Comparison of ENCODE assay signal across 19 cellular contexts in the genomic region with DNA sequence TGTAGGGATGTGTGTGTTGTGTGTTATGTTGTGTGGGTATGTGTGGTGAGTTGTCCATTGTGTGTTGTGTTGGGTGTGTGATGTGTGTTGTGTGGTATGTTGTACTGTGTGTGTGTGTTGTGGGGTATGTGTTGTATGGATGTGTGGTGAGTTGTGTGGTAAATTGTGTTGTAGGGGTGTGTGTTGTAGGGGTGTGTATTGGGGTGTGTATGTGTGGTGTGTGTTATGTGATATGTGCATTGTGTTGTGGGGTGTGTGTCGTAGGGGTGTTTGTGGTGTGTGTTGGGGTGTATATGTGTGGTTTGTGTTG.
DNase-seq lines count a peak whose midpoint lies in the region; FAIRE-seq and TF ChIP-seq lines count a peak whose summit lies in the region.
"Had no signal": no experiment of that assay in that cellular context is flagged by ENCODE, and none has a peak within 500 bp of the region (broad histone marks: within the 10 kb centered on the region; RNA-seq: fewer than 3 reads in every experiment).

No MANE protein-coding gene starts in this region.

- H3K9me3 Mint-ChIP-seq in chondrocyte (ENCODE audit: low read depth), result no peaks in the 10 kb centered on the region
- H3K9me3 Mint-ChIP-seq in osteocyte (ENCODE audit: unreplicated experiment), result no peaks in the 10 kb centered on the region
- H3K9me3 Mint-ChIP-seq: activated CD4-positive, alpha-beta memory T cell treated with anti-CD3 and anti-CD28 coated beads for 36 hours; activated T-helper 1 cell treated with anti-CD3 and anti-CD28 coated beads, Interleukin-12 subunit alpha, Interleukin-12 subunit beta, Interleukin-2, Interleukin-4 antibody, amounts not matched to agents 30 ng/mL and 10 ng/mL and 1 ng/mL, durations not matched to agents 14 hours and 24 hours and 36 hours; naive thymus-derived CD4-positive, alpha-beta T cell had no signal

- H3K27ac Mint-ChIP-seq in chondrocyte (ENCODE audit: unreplicated experiment), result peak overlapping the region; percentile 10
- peak overlapping the region; percentile 20 for H3K27ac Mint-ChIP-seq in osteocyte (ENCODE audit: unreplicated experiment)
- H3K27ac Mint-ChIP-seq: activated CD4-positive, alpha-beta memory T cell treated with anti-CD3 and anti-CD28 coated beads for 36 hours; activated T-helper 1 cell treated with anti-CD3 and anti-CD28 coated beads, Interleukin-12 subunit alpha, Interleukin-12 subunit beta, Interleukin-2, Interleukin-4 antibody, amounts not matched to agents 30 ng/mL and 10 ng/mL and 1 ng/mL, durations not matched to agents 14 hours and 24 hours and 36 hours; naive thymus-derived CD4-positive, alpha-beta T cell had no signal

- H3K9me2 ChIP-seq in GM23248 (ENCODE audit: insufficient read depth), result no peaks in the 10 kb centered on the region

- H3K27me3 Mint-ChIP-seq in chondrocyte (ENCODE audit: low read depth) (no peaks in the 10 kb centered on the region), osteocyte (ENCODE audit: unreplicated experiment) (no peaks in the 10 kb centered on the region)

- no peak overlapping the region for H3K9ac ChIP-seq in GM23248

- WGBS in GM23248 (ENCODE audit: low coverage in 1 of 2, low lambda C conversion rate in 2 of 2, missing lambda C conversion rate in 2 of 2), 2 experiments, result 69 to 89% methylated on average over 1 of the region's 1 CpG

- no peaks in the 10 kb centered on the region for H3K9me3 ChIP-seq in GM23248 (ENCODE audit: low read depth)
- H3K9me3 ChIP-seq: body of pancreas, esophagus muscularis mucosa, tibial nerve had no signal

- H3K36me3 ChIP-seq in GM23248 (ENCODE audit: low read depth), result no peaks in the 10 kb centered on the region
- H3K36me3 ChIP-seq: esophagus muscularis mucosa, tibial nerve had no signal

- 0 out of 2 replicates have a peak overlapping the region, but pooled peaks have one; percentile 4 for H3K27ac ChIP-seq in GM23248
- H3K27ac ChIP-seq: body of pancreas, esophagus muscularis mucosa, foreskin keratinocyte, HL-60, tibial nerve had no signal

- no peaks in the 10 kb centered on the region for H3K27me3 ChIP-seq in GM23248 (replicated peaks; ENCODE audit: insufficient read depth)
- H3K27me3 ChIP-seq: body of pancreas had no signal

- H3K4me1 Mint-ChIP-seq in chondrocyte (ENCODE audit: low read depth) (peaks cover 12% of the 10 kb centered on the region), osteocyte (ENCODE audit: unreplicated experiment) (peaks cover 8% of the 10 kb centered on the region)

- H3K79me2 ChIP-seq in GM23248 (ENCODE audit: insufficient read depth), result peaks cover 5% of the 10 kb centered on the region; the same call in 1 of the 2 replicates

- peak overlapping the region; percentile 49 for H3K4me2 ChIP-seq in GM23248 (ENCODE audit: unreplicated experiment)

- peaks cover 14% of the 10 kb centered on the region for H3K4me1 ChIP-seq in GM23248 (ENCODE audit: insufficient read depth)
- H3K4me1 ChIP-seq: body of pancreas, foreskin keratinocyte had no signal

- H2AFZ ChIP-seq in GM23248, result no peak overlapping the region

- TF ChIP-seq CTCF in chondrocyte (IDR thresholded peaks at IDR 0.05) (no peak), osteocyte (IDR thresholded peaks at IDR 0.05) (no peak), GM10266 (IDR thresholded peaks at IDR 0.05; ENCODE audit: control insufficient read depth, insufficient read depth, low read depth, missing control alignments) (no peak)

- peaks cover 12% of the 10 kb centered on the region; the same call in 1 of the 2 replicates for H3F3A ChIP-seq in GM23248 (ENCODE audit: insufficient read depth)

- FAIRE-seq in HTR-8/SVneo (lab: Jason Lieb, UNC), result peak; percentile 55
- FAIRE-seq: G401.6, H54, kidney, TTC549 had no signal

- DNase-seq in GM23248 (no peak), HTR-8/SVneo (ENCODE audit: insufficient read length, low spot score) (no peak), chondrocyte (ENCODE audit: low spot score) (no peak), osteocyte (ENCODE audit: extremely low spot score, unreplicated experiment) (no peak), HPDE6-E6E7 (ENCODE audit: extremely low spot score) (no peak), middle frontal gyrus (ENCODE audit: extremely low spot score, low spot score) (no peak), GM10266 (ENCODE audit: extremely low spot score) (no peak)

- in situ Hi-C loops in GM23248 (cut with MboI), result no loop called here

- H3K36me3 Mint-ChIP-seq in chondrocyte (ENCODE audit: low read depth) (no peaks in the 10 kb centered on the region), osteocyte (ENCODE audit: unreplicated experiment) (no peaks in the 10 kb centered on the region)
- H3K36me3 Mint-ChIP-seq: activated CD4-positive, alpha-beta memory T cell treated with anti-CD3 and anti-CD28 coated beads for 36 hours; naive thymus-derived CD4-positive, alpha-beta T cell had no signal

- H4K20me1 ChIP-seq in GM23248 (ENCODE audit: insufficient read depth), result no peaks in the 10 kb centered on the region

- H3K4me3 Mint-ChIP-seq in chondrocyte (ENCODE audit: unreplicated experiment) (no peak overlapping the region), osteocyte (ENCODE audit: unreplicated experiment) (peak overlapping the region; percentile 21)
- H3K4me3 Mint-ChIP-seq: activated CD4-positive, alpha-beta memory T cell treated with anti-CD3 and anti-CD28 coated beads for 36 hours; activated T-helper 1 cell treated with anti-CD3 and anti-CD28 coated beads, Interleukin-12 subunit alpha, Interleukin-12 subunit beta, Interleukin-2, Interleukin-4 antibody, amounts not matched to agents 30 ng/mL and 10 ng/mL and 1 ng/mL, durations not matched to agents 14 hours and 24 hours and 36 hours; naive thymus-derived CD4-positive, alpha-beta T cell had no signal

- peak overlapping the region; percentile 8; the same call in 1 of the 2 replicates for H3K4me3 ChIP-seq in GM23248
- H3K4me3 ChIP-seq: body of pancreas, esophagus muscularis mucosa, tibial nerve had no signal
